Comparison of ENCODE assay signal across 1 cellular context in genomic region chr12:53068811-53069585, GRCh38.
TF ChIP-seq lines count a peak whose summit lies in the region.

No MANE protein-coding gene starts in this region.

TF ChIP-seq in H1, 55 proteins besides CTCF, POLR2A, EP300 and RAD21:
- TF ChIP-seq CREB1 (IDR thresholded peaks at IDR 0.05), result no peak
- TF ChIP-seq SRF (IDR thresholded peaks at IDR 0.05; ENCODE audit: low read depth, low read length), result no peak
- no peak for TF ChIP-seq SP4 (IDR thresholded peaks at IDR 0.05; ENCODE audit: low read length)
- no peak for TF ChIP-seq EZH2 (IDR thresholded peaks at IDR 0.05; ENCODE audit: low read depth, low read length, severe bottlenecking)
- no peak for TF ChIP-seq HDAC6 (IDR thresholded peaks at IDR 0.05; ENCODE audit: low read depth, low read length)
